Comparison of ENCODE assay signal across 19 cellular contexts in the genomic region with DNA sequence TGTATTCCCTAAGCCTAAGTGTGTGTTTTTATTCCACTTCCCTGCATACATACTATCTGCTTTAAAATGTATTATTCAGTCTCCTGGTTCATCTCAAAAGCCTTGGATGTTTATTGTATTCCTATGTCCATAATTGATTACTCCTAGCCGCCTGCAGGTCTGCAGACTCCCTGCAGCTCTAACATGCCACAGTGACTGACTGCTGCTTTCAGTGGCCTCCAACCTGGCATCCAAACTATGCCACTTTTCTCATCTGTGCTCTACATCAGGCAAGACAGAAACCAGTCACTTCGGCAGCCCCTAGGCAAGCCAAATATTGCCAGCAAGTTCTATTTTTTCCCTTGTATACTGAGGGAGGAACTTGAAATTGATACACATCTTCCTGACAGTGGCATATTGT.
A peak's percentile ranks its signal among the peaks of the same experiment; 100 is the strongest.
DNase-seq lines count a peak whose midpoint lies in the region; ATAC-seq, FAIRE-seq and TF ChIP-seq lines count a peak whose summit lies in the region.
"Had no signal": no experiment of that assay in that cellular context is flagged by ENCODE, and none has a peak within 500 bp of the region (broad histone marks: within the 10 kb centered on the region; RNA-seq: fewer than 3 reads in every experiment).

No MANE protein-coding gene starts in this region.

- SMC1A ChIA-PET in GM12878 (lab: Charles Lee; ENCODE audit: uncharacterized antibody, unreplicated experiment), result no interaction called here

- intact Hi-C loops in HepG2 (cut with micrococcal nuclease; ENCODE audit: unreplicated experiment), result no loop called here
- intact Hi-C loops in right lobe of liver (cut with DNase I), result no loop called here
- intact Hi-C loops in GM12878 (cut with micrococcal nuclease; ENCODE audit: unreplicated experiment), result no loop called here

- in situ Hi-C loops in HepG2 (cut with HindIII; ENCODE audit: extremely low pct_ligation_motif_present, low pct_unique_long_range_greater_than_20kb), result no loop called here
- in situ Hi-C loops in GM12878 (cut with MboI), result no loop called here

- BruUV-seq in HepG2 (replicated peaks; lab: Mats Ljungman, UMichigan) (no TSS peak), GM12878 (replicated peaks; lab: Mats Ljungman, UMichigan) (no TSS peak)

- H3K27me3 Mint-ChIP-seq in mesothelial cell of epicardium (ENCODE audit: low read depth) (no peaks in the 10 kb centered on the region), endothelial cell (ENCODE audit: unreplicated experiment) (no peaks in the 10 kb centered on the region)

- H3K4me3 Mint-ChIP-seq in mesothelial cell of epicardium, result no peak overlapping the region
- H3K4me3 Mint-ChIP-seq in endothelial cell (ENCODE audit: unreplicated experiment), result no peak overlapping the region

- no peak overlapping the region for H3K4me2 ChIP-seq in HepG2 (ENCODE audit: low read depth, low read length)
- H3K4me2 ChIP-seq in GM12878 (ENCODE audit: control insufficient read depth, insufficient read depth), result no peak overlapping the region
- H3K4me2 ChIP-seq: PC-9 had no signal

- peaks cover 44% of the 10 kb centered on the region for H3K4me1 Mint-ChIP-seq in mesothelial cell of epicardium
- no peaks in the 10 kb centered on the region for H3K4me1 Mint-ChIP-seq in endothelial cell (ENCODE audit: unreplicated experiment)

- H3K79me2 ChIP-seq in HepG2 (ENCODE audit: insufficient read depth, low read length) (no peaks in the 10 kb centered on the region), GM12878 (ENCODE audit: control insufficient read depth, insufficient read depth, low read length) (no peaks in the 10 kb centered on the region)

- CTCF ChIA-PET in HepG2 (lab: Yijun Ruan, JAX; ENCODE audit: low intra/inter-chr PET ratio, low total read pairs) (no interaction called here), GM12878 (lab: Yijun Ruan, JAX) (no interaction called here)

- H3K27ac Mint-ChIP-seq in mesothelial cell of epicardium (peak overlapping the region; percentile 68), endothelial cell (ENCODE audit: unreplicated experiment) (no peak overlapping the region)

- H3K36me3 Mint-ChIP-seq in mesothelial cell of epicardium (peaks cover 9% of the 10 kb centered on the region), endothelial cell (ENCODE audit: low read depth, unreplicated experiment) (no peaks in the 10 kb centered on the region)

- H3K27ac ChIP-seq in HepG2 (ENCODE audit: extremely low read length, insufficient read depth, low read length) (no peak overlapping the region), right lobe of liver (no peak overlapping the region), GM12878 (ENCODE audit: control insufficient read depth, insufficient read depth) (no peak overlapping the region), SJCRH30 (no peak overlapping the region)
- H3K27ac ChIP-seq: PC-9, SJSA1 had no signal

- TF ChIP-seq POLR2A in HepG2 (IDR thresholded peaks at IDR 0.05; ENCODE audit: insufficient read depth in 1 of 2, low read depth in 2 of 2, low read length in 2 of 2), result no peak
- TF ChIP-seq POLR2A in right lobe of liver (IDR thresholded peaks at IDR 0.05), result no peak
- no peak for TF ChIP-seq POLR2A in GM12878 (IDR thresholded peaks at IDR 0.05; ENCODE audit: low read depth, low read length)

- no peaks in the 10 kb centered on the region for H3K9me3 ChIP-seq in HepG2 (ENCODE audit: low read length)
- no peaks in the 10 kb centered on the region for H3K9me3 ChIP-seq in right lobe of liver
- H3K9me3 ChIP-seq in GM12878 (replicated peaks; ENCODE audit: control insufficient read depth, insufficient read depth, low read length), result no peaks in the 10 kb centered on the region
- H3K9me3 ChIP-seq in SJCRH30 (replicated peaks), result no peaks in the 10 kb centered on the region
- H3K9me3 ChIP-seq: SJSA1 had no signal

- DNase-seq in HepG2 (ENCODE audit: low spot score) (no peak), right lobe of liver (no peak), GM12878 (ENCODE audit: low read depth, low spot score) (no peak), mesothelial cell of epicardium (ENCODE audit: low spot score in 2 of 2, unreplicated experiment in 2 of 2) (no peak), UCSD-AML1 (lab: John Stamatoyannopoulos, UW; ENCODE audit: unreplicated experiment) (no peak), endothelial cell (ENCODE audit: low spot score) (no peak), SJCRH30 (no peak)
- no peak for DNase-seq in stimulated activated CD4-positive, alpha-beta T cell treated with anti-CD3 and anti-CD28 coated beads, Interleukin-1b, Interleukin-23, amount 100 ng/mL, for 48 hours
- DNase-seq: C1 segment of cervical spinal cord, DMS153, HCEC 1CT, NCI-H1048, NCI-H1436 treated with DMSO at 0.1 percent for 48 hours, NCI-H2081, NCI-H748 treated with DMSO at 0.1 percent for 48 hours, PC-9 had no signal

- TF ChIP-seq RAD21 in HepG2 (CRISPR knock-in tag; IDR thresholded peaks at IDR 0.05) (no peak), GM12878 (IDR thresholded peaks at IDR 0.05; ENCODE audit: insufficient read depth, low read depth, low read length) (no peak)

- H3K4me3 ChIP-seq in HepG2 (replicated peaks in 1 of 3; ENCODE audit: insufficient read depth in 1 of 3, low read depth in 2 of 3, low read length in 3 of 3), result no peak overlapping the region
- no peak overlapping the region for H3K4me3 ChIP-seq in right lobe of liver
- H3K4me3 ChIP-seq in GM12878, result no peak overlapping the region
- H3K4me3 ChIP-seq in SJCRH30, result no peak overlapping the region
- H3K4me3 ChIP-seq: K562, PC-9, SJSA1 had no signal

- H2AFZ ChIP-seq in HepG2 (ENCODE audit: low read length) (no peak overlapping the region), GM12878 (ENCODE audit: control insufficient read depth, low read depth, low read length) (no peak overlapping the region)
- H2AFZ ChIP-seq: PC-9 had no signal

- peak; percentile 55; the same call in 2 of the 3 replicates for ATAC-seq in HepG2
- no peak for ATAC-seq in right lobe of liver
- peak; percentile 16; the same call in 2 of the 3 replicates for ATAC-seq in GM12878
- ATAC-seq: K562 had no signal

- POLR2A ChIA-PET in HepG2 (lab: Yijun Ruan, JAX), result no interaction called here
- POLR2A ChIA-PET in GM12878 (lab: Charles Lee), result no interaction called here

- H3K9ac ChIP-seq in HepG2 (ENCODE audit: insufficient read depth, low read depth, low read length), result no peak overlapping the region
- H3K9ac ChIP-seq in GM12878 (ENCODE audit: control insufficient read depth, insufficient read depth, low read length), result no peak overlapping the region

- no peak for TF ChIP-seq CTCF in HepG2 (CRISPR knock-in tag; IDR thresholded peaks at IDR 0.05)
- TF ChIP-seq CTCF in right lobe of liver (IDR thresholded peaks at IDR 0.05), result no peak
- no peak for TF ChIP-seq CTCF in GM12878 (IDR thresholded peaks at IDR 0.05 in 2 of 3, conservative IDR thresholded peaks at IDR 0.05 in 1 of 3; ENCODE audit: control insufficient read depth in 2 of 3, extremely low read depth in 1 of 3, insufficient read depth in 1 of 3, low read depth in 3 of 3, low read length in 3 of 3)
- no peak for TF ChIP-seq CTCF in mesothelial cell of epicardium (IDR thresholded peaks at IDR 0.05; ENCODE audit: unreplicated experiment)
- no peak for TF ChIP-seq CTCF in endothelial cell (IDR thresholded peaks at IDR 0.05; ENCODE audit: unreplicated experiment)

- FAIRE-seq in HepG2 (lab: Jason Lieb, UNC) (no peak), GM12878 (lab: Jason Lieb, UNC) (no peak)
- FAIRE-seq: A204.1, K562 had no signal

- RAD21 ChIA-PET in GM12878 (lab: Charles Lee; ENCODE audit: unreplicated experiment), result no interaction called here

- H3K27me3 ChIP-seq in HepG2 (ENCODE audit: control insufficient read depth in 1 of 2, insufficient read depth in 2 of 2, low read length in 2 of 2) (no peaks in the 10 kb centered on the region), right lobe of liver (no peaks in the 10 kb centered on the region), GM12878 (replicated peaks in 1 of 2; ENCODE audit: control insufficient read depth in 2 of 2, insufficient read depth in 2 of 2, low read length in 1 of 2) (no peaks in the 10 kb centered on the region; a peak in 1 of 4 replicates), SJCRH30 (no peaks in the 10 kb centered on the region)
- H3K27me3 ChIP-seq: SJSA1 had no signal

- WGBS in HepG2 (ENCODE audit: low lambda C conversion rate), result 3% methylated on average over 2 of the region's 2 CpGs
- WGBS in right lobe of liver (ENCODE audit: insufficient coverage, low coverage, low lambda C conversion rate, missing lambda C conversion rate), result 36% methylated on average over 2 of the region's 2 CpGs
- 49% methylated on average over 2 of the region's 2 CpGs for WGBS in GM12878 (ENCODE audit: insufficient coverage, insufficient replicate concordance, low lambda C conversion rate, missing lambda C conversion rate)

- H4K20me1 ChIP-seq in HepG2 (ENCODE audit: insufficient read depth, low read length), result no peaks in the 10 kb centered on the region
- no peaks in the 10 kb centered on the region for H4K20me1 ChIP-seq in GM12878 (ENCODE audit: control insufficient read depth, insufficient read depth)

- peaks cover 28% of the 10 kb centered on the region for H3K9me3 Mint-ChIP-seq in mesothelial cell of epicardium
- H3K9me3 Mint-ChIP-seq in endothelial cell (ENCODE audit: unreplicated experiment), result no peaks in the 10 kb centered on the region

- no peak for TF ChIP-seq EP300 in HepG2 (IDR thresholded peaks at IDR 0.05; ENCODE audit: low read depth in 2 of 2, low read length in 2 of 2)
- TF ChIP-seq EP300 in HepG2 (CRISPR knock-in tag; IDR thresholded peaks at IDR 0.05; ENCODE audit: borderline replicate concordance), result no peak
- TF ChIP-seq EP300 in GM12878 (IDR thresholded peaks at IDR 0.05; ENCODE audit: borderline replicate concordance in 1 of 2, control insufficient read depth in 1 of 2, low read depth in 2 of 2, low read length in 2 of 2), result no peak

- H3K36me3 ChIP-seq in HepG2 (replicated peaks in 1 of 2; ENCODE audit: control insufficient read depth in 1 of 2, insufficient read depth in 2 of 2, low read length in 2 of 2), result no peaks in the 10 kb centered on the region
- H3K36me3 ChIP-seq in right lobe of liver, result no peaks in the 10 kb centered on the region
- no peaks in the 10 kb centered on the region for H3K36me3 ChIP-seq in GM12878 (ENCODE audit: control insufficient read depth in 2 of 2, insufficient read depth in 2 of 2, low read length in 1 of 2)
- H3K36me3 ChIP-seq in SJCRH30, result no peaks in the 10 kb centered on the region
- H3K36me3 ChIP-seq: SJSA1 had no signal

- no peaks in the 10 kb centered on the region for H3K4me1 ChIP-seq in HepG2 (ENCODE audit: insufficient read depth, low read length)
- H3K4me1 ChIP-seq in right lobe of liver, result no peaks in the 10 kb centered on the region
- H3K4me1 ChIP-seq in GM12878 (ENCODE audit: control insufficient read depth, insufficient read depth, low read length), result peaks cover 7% of the 10 kb centered on the region; the same call in 1 of the 2 replicates
- no peaks in the 10 kb centered on the region; the same call in 1 of the 2 replicates for H3K4me1 ChIP-seq in SJCRH30

TF ChIP-seq in HepG2, 621 proteins besides CTCF, POLR2A, EP300 and RAD21 (continues in another document):
- TF ChIP-seq ZEB1 (IDR thresholded peaks at IDR 0.05; ENCODE audit: insufficient replicate concordance, low read depth) (no peak), ZSCAN31 (CRISPR knock-in tag; IDR thresholded peaks at IDR 0.05; ENCODE audit: low read depth) (no peak), XBP1 (CRISPR knock-in tag; IDR thresholded peaks at IDR 0.05) (no peak)

TF ChIP-seq in GM12878, 131 proteins besides CTCF, POLR2A, EP300 and RAD21 (continues in another document):
- no peak for TF ChIP-seq HDAC2 (IDR thresholded peaks at IDR 0.05)
- TF ChIP-seq POU2F2 (IDR thresholded peaks at IDR 0.05; ENCODE audit: borderline replicate concordance, low read depth, low read length), result no peak
- TF ChIP-seq KLF5 (IDR thresholded peaks at IDR 0.05; ENCODE audit: partially characterized antibody), result no peak

Comparison
In these comparisons a context has a peak if more than half of its experiments do, and no peak if none do; other contexts are left out.
1. ATAC-seq: peak in HepG2 (single experiment) and GM12878 (single experiment); none in right lobe of liver (0 of 4).